Comparison of ENCODE assay signal across 19 cellular contexts in genomic region chrX:97310373-97310772, GRCh38.
DNase-seq lines count a peak whose midpoint lies in the region; FAIRE-seq and TF ChIP-seq lines count a peak whose summit lies in the region.
"Had no signal": no experiment of that assay in that cellular context is flagged by ENCODE, and none has a peak within 500 bp of the region (broad histone marks: within the 10 kb centered on the region; RNA-seq: fewer than 3 reads in every experiment).

No MANE protein-coding gene starts in this region.

- no peaks in the 10 kb centered on the region for H3K9me3 Mint-ChIP-seq in nephron progenitor cell
- H3K9me3 Mint-ChIP-seq: activated T-cell treated with anti-CD3 and anti-CD28 coated beads, Interleukin-2, amount 50 U/mL, for 72 hours; dendritic cell treated with granulocyte-macrophage colony-stimulating factor and Interleukin-4, amounts not matched to agents 40 ng/mL and 50 ng/mL, for 4 days had no signal

- H3K9me3 ChIP-seq in SK-N-MC (ENCODE audit: low read depth, low read length), result no peaks in the 10 kb centered on the region
- H3K9me3 ChIP-seq in hepatocyte (ENCODE audit: low read depth), result no peaks in the 10 kb centered on the region
- H3K9me3 ChIP-seq in BE2C, result no peaks in the 10 kb centered on the region
- H3K9me3 ChIP-seq: psoas muscle had no signal

- H3K9me2 ChIP-seq in hepatocyte (replicated peaks; ENCODE audit: insufficient read depth), result no peaks in the 10 kb centered on the region

- H3K4me1 ChIP-seq in hepatocyte (ENCODE audit: insufficient read depth) (no peaks in the 10 kb centered on the region), BE2C (no peaks in the 10 kb centered on the region)
- H3K4me1 ChIP-seq: psoas muscle had no signal

- peak overlapping the region; percentile 86 for H3K27ac ChIP-seq in SK-N-MC
- H3K27ac ChIP-seq in hepatocyte, result no peak overlapping the region
- H3K27ac ChIP-seq: psoas muscle had no signal

- peak overlapping the region; percentile 7 for H3K27ac Mint-ChIP-seq in nephron progenitor cell
- H3K27ac Mint-ChIP-seq: activated T-cell treated with anti-CD3 and anti-CD28 coated beads, Interleukin-2, amount 50 U/mL, for 72 hours; B cell; dendritic cell treated with granulocyte-macrophage colony-stimulating factor and Interleukin-4, amounts not matched to agents 40 ng/mL and 50 ng/mL, for 4 days had no signal

- no peak overlapping the region for H3K4me3 Mint-ChIP-seq in nephron progenitor cell
- H3K4me3 Mint-ChIP-seq: activated T-cell treated with anti-CD3 and anti-CD28 coated beads, Interleukin-2, amount 50 U/mL, for 72 hours; B cell; dendritic cell treated with granulocyte-macrophage colony-stimulating factor and Interleukin-4, amounts not matched to agents 40 ng/mL and 50 ng/mL, for 4 days had no signal

- TF ChIP-seq POLR2A in GM12891 (IDR thresholded peaks at IDR 0.05; ENCODE audit: low read depth, low read length), result no peak

- H3K9ac ChIP-seq in SK-N-MC (ENCODE audit: insufficient read length), result no peak overlapping the region

- FAIRE-seq in GM12891 (lab: Jason Lieb, UNC) (peak; percentile 16), frontal cortex (lab: Jason Lieb, UNC) (no peak)

- H3K36me3 Mint-ChIP-seq in nephron progenitor cell (ENCODE audit: low read depth), result no peaks in the 10 kb centered on the region

- no peak for TF ChIP-seq CTCF in hepatocyte (IDR thresholded peaks at IDR 0.05; ENCODE audit: poor library complexity)
- TF ChIP-seq CTCF in nephron progenitor cell (IDR thresholded peaks at IDR 0.05), result no peak
- no peak for TF ChIP-seq CTCF in BE2C (IDR thresholded peaks at IDR 0.05; ENCODE audit: low read depth, low read length)

- WGBS in hepatocyte (ENCODE audit: low lambda C conversion rate, missing lambda C conversion rate), result 38% methylated on average over 8 of the region's 8 CpGs

- H3K4me1 Mint-ChIP-seq in nephron progenitor cell, result peaks cover 13% of the 10 kb centered on the region
- H3K4me1 Mint-ChIP-seq: B cell had no signal

- H3K4me3 ChIP-seq in SK-N-MC, result peak overlapping the region; percentile 47; the same call in 1 of the 2 replicates
- H3K4me3 ChIP-seq in hepatocyte, result no peak overlapping the region
- no peak overlapping the region for H3K4me3 ChIP-seq in BE2C (ENCODE audit: low read depth, low read length)
- H3K4me3 ChIP-seq: psoas muscle had no signal

- DNase-seq in GM12891 (ENCODE audit: insufficient read length, low spot score), result no peak
- peak; percentile 60 for DNase-seq in SK-N-MC (ENCODE audit: low read depth, low spot score)
- no peak for DNase-seq in hepatocyte (ENCODE audit: low spot score)
- no peak for DNase-seq in nephron progenitor cell
- DNase-seq in DMS 273 (lab: John Stamatoyannopoulos, UW; ENCODE audit: unreplicated experiment), result no peak
- no peak for DNase-seq in frontal cortex (ENCODE audit: low spot score in 2 of 2)
- no peak for DNase-seq in BE2C
- no peak for DNase-seq in NCI-H1694 (lab: John Stamatoyannopoulos, UW)
- DNase-seq: activated CD4-positive, alpha-beta T cell treated with anti-CD3 and anti-CD28 coated beads for 48 hours; activated T-cell treated with anti-CD3 and anti-CD28 coated beads, Interleukin-2, amount 50 U/mL, for 72 hours; amniotic stem cell; DMS53; KG1; kidney glomerular epithelial cell; NCI-H187; NCI-H69; psoas muscle had no signal

- H2AFZ ChIP-seq in hepatocyte, result no peak overlapping the region

- no peaks in the 10 kb centered on the region for H3K27me3 ChIP-seq in hepatocyte
- no peaks in the 10 kb centered on the region for H3K27me3 ChIP-seq in BE2C

- peaks cover 5% of the 10 kb centered on the region for H3K27me3 Mint-ChIP-seq in nephron progenitor cell (ENCODE audit: low read depth, poor library complexity)
- H3K27me3 Mint-ChIP-seq: B cell; dendritic cell treated with granulocyte-macrophage colony-stimulating factor and Interleukin-4, amounts not matched to agents 40 ng/mL and 50 ng/mL, for 4 days had no signal

- H3K36me3 ChIP-seq in SK-N-MC (ENCODE audit: insufficient read depth, low read length) (no peaks in the 10 kb centered on the region), hepatocyte (replicated peaks; ENCODE audit: insufficient read depth, low read depth) (no peaks in the 10 kb centered on the region), BE2C (no peaks in the 10 kb centered on the region)

- H4K20me1 ChIP-seq in hepatocyte (ENCODE audit: insufficient read depth, poor library complexity, severe bottlenecking), result no peaks in the 10 kb centered on the region

- peak overlapping the region; percentile 9 for H3K4me2 ChIP-seq in hepatocyte

- no peaks in the 10 kb centered on the region for H3K79me2 ChIP-seq in hepatocyte

TF ChIP-seq in GM12891, 5 proteins besides CTCF, POLR2A, EP300 and RAD21:
- TF ChIP-seq SPI1 (IDR thresholded peaks at IDR 0.05; ENCODE audit: low read depth, low read length) (no peak), PAX5 (IDR thresholded peaks at IDR 0.05; ENCODE audit: insufficient read depth, low read length, severe bottlenecking) (no peak), POU2F2 (IDR thresholded peaks at IDR 0.05; ENCODE audit: low read depth, low read length) (no peak), POLR2AphosphoS5 (IDR thresholded peaks at IDR 0.05; ENCODE audit: low read depth, low read length) (no peak), TAF1 (IDR thresholded peaks at IDR 0.05; ENCODE audit: low read depth, low read length) (no peak)
